8 cellular contexts compared by ENCODE assay signal in the genomic region with DNA sequence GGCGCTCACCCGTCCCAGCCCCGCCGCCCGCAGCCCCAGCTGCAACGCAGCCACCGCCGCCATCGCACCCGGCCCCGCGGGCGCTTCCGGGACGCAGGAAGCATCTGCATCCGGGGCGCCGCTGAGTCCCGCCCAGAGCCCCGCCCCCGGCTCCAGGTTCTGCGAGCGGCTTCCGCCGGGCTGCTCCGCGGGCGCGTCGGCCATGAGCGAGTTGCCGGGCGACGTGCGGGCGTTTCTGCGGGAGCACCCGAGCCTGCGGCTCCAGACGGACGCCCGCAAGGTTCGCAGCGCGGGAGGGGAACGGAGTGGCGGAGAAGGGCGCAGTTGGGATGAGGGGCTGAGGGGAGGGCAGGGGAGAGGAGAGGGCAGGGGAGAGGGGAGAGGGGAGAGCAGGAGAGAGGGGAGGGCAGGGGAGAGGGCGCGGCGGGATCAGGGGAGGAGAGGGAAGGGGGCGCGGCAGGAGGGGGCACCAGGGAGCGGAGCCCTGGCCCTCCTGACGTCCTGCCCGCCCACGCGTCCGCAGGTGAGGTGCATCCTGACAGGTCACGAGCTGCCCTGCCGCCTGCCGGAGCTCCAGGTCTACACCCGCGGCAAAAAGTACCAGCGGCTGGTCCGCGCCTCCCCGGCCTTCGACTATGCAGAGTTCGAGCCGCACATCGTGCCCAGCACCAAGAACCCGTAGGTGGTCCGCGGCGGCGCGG. TPM values are rescaled to one million over a fixed set of nuclear protein-coding genes. Genes with fewer than 3 reads are reported as not detected.
DNase-seq lines count a peak whose midpoint lies in the region; ATAC-seq and TF ChIP-seq lines count a peak whose summit lies in the region.

SURF1 (minus strand) TSS at position 97 of the 701 bp plus-strand sequence; CDS start at position 63, 34 bp downstream.
SURF2 (plus strand) TSS at position 160 of the 701 bp plus-strand sequence; CDS start at position 203, 43 bp downstream.

- peak; percentile 20 for TF ChIP-seq CTCF in GM10266 (IDR thresholded peaks at IDR 0.05; ENCODE audit: control insufficient read depth, insufficient read depth, low read depth, missing control alignments)
- TF ChIP-seq CTCF in WERI-Rb-1 (IDR thresholded peaks at IDR 0.05; ENCODE audit: low read depth, low read length) = peak; percentile 36; the same call in 1 of the 2 replicates
- peak; percentile 7 to 40 for TF ChIP-seq CTCF in mammary epithelial cell (conservative IDR thresholded peaks at IDR 0.05 in 1 of 2, IDR thresholded peaks at IDR 0.05 in 1 of 2; ENCODE audit: extremely low read depth in 1 of 2, insufficient read depth in 1 of 2, low read depth in 1 of 2, low read length in 2 of 2)

- DNase-seq in GM10266 (ENCODE audit: extremely low spot score) (peak; percentile 96), NCI-H2029 treated with DMSO at 0.1 percent for 48 hours (lab: John Stamatoyannopoulos, UW) (peak; percentile 34), WERI-Rb-1 (peak; percentile 88), mammary epithelial cell (peak; percentile 76), inferior parietal cortex (ENCODE audit: extremely low spot score) (peak; percentile 78), smooth muscle cell of the brain vasculature (ENCODE audit: low read depth, low spot score) (peak; percentile 35), OCI-M2 (lab: John Stamatoyannopoulos, UW; ENCODE audit: unreplicated experiment) (no peak)

- no CpG with 5 or more reads among the region's 78 CpGs for WGBS in mammary epithelial cell (ENCODE audit: low coverage, missing lambda C conversion rate)

- H2AFZ ChIP-seq in mammary epithelial cell (ENCODE audit: low read depth, low read length) = peak within 1 kb of the TSS; percentile 73

- dilution Hi-C loops in mammary epithelial cell (cut with HindIII; ENCODE audit: low sequenced_read_pairs) = no loop called here

- no TSS peak for BruUV-seq in mammary epithelial cell (replicated peaks; lab: Mats Ljungman, UMichigan)

- H3K79me2 ChIP-seq in mammary epithelial cell (ENCODE audit: insufficient read depth, low read length) = peaks cover 62% of the 10 kb centered on the region

- no peaks in the 10 kb centered on the region for H3K27me3 ChIP-seq in WERI-Rb-1 (ENCODE audit: insufficient read depth, low read depth, severe bottlenecking)
- no peaks in the 10 kb centered on the region for H3K27me3 ChIP-seq in mammary epithelial cell (ENCODE audit: insufficient read depth, low read length)

- CTCF ChIA-PET in mammary epithelial cell (lab: Charles Lee; ENCODE audit: low non-redundant PET) = no interaction called here

- in situ Hi-C loops in mammary epithelial cell (cut with MboI; ENCODE audit: low sequenced_read_pairs in 2 of 2) = no loop called here

- H3K4me2 ChIP-seq in mammary epithelial cell (ENCODE audit: insufficient read depth, low read depth, low read length) = peak within 1 kb of the TSS; percentile 87

- no peaks in the 10 kb centered on the region for H4K20me1 ChIP-seq in mammary epithelial cell (ENCODE audit: insufficient read depth, low read length)

- H3K36me3 ChIP-seq in WERI-Rb-1 = peaks cover 52% of the 10 kb centered on the region
- peaks cover 17% of the 10 kb centered on the region for H3K36me3 ChIP-seq in mammary epithelial cell (ENCODE audit: insufficient read depth, low read length)

- intact Hi-C loops in mammary epithelial cell (cut with micrococcal nuclease) = loop anchor here (1.0 to 2.0 kb wide), 2 partner anchors 8 to 48 kb away; partner anchors contain the start of genes MED22 and RPL7A

- peak; percentile 52 for ATAC-seq in HG02623 (IDR thresholded peaks at IDR 0.05; ENCODE audit: unreplicated experiment)

- H3K27ac ChIP-seq in WERI-Rb-1 (peak within 1 kb of the TSS; percentile 78), mammary epithelial cell (ENCODE audit: insufficient read depth, low read depth, low read length) (peak within 1 kb of the TSS; percentile 40)

- H3K9me3 ChIP-seq in WERI-Rb-1 (ENCODE audit: severe bottlenecking) (no peaks in the 10 kb centered on the region), mammary epithelial cell (replicated peaks; ENCODE audit: insufficient read depth, low read length) (no peaks in the 10 kb centered on the region)

- peak within 1 kb of the TSS; percentile 53 for H3K9ac ChIP-seq in mammary epithelial cell (ENCODE audit: insufficient read depth, low read length)

- peaks cover 16% of the 10 kb centered on the region for H3K4me1 ChIP-seq in mammary epithelial cell (ENCODE audit: insufficient read depth, low read length)

- H3K4me3 ChIP-seq in WERI-Rb-1 (ENCODE audit: low read depth, low read length) = peak within 1 kb of the TSS; percentile 61
- peak within 1 kb of the TSS; percentile 66 to 97 (median 70) for H3K4me3 ChIP-seq in mammary epithelial cell (replicated peaks in 1 of 3; ENCODE audit: insufficient read depth in 1 of 3, low read depth in 2 of 3, low read length in 3 of 3)

RNA-seq across cellular contexts. Expression of gene SURF1, which starts in this region (rescaled TPM):
- total RNA-seq in mammary epithelial cell = 10 to 100 TPM; 17.5 to 23.4 TPM
- 43.5 TPM for polyA plus RNA-seq in mammary epithelial cell
- 24.5 TPM for polyA minus RNA-seq in mammary epithelial cell

RNA-seq across cellular contexts. Expression of gene SURF2, which starts in this region (rescaled TPM):
- total RNA-seq in mammary epithelial cell = 10 to 100 TPM; 22.5 to 42.2 TPM
- 39.2 TPM for polyA plus RNA-seq in mammary epithelial cell
- polyA minus RNA-seq in mammary epithelial cell = 35.4 TPM
